ENCODE assay signal across 29 cellular contexts in genomic region chr7:28417321-28417940, GRCh38. TPM values are rescaled to one million over a fixed set of nuclear protein-coding genes. Genes with fewer than 3 reads are reported as not detected.
"Had no signal": no experiment of that assay in that cellular context is flagged by ENCODE, and none has a peak within 500 bp of the region (broad histone marks: within the 10 kb centered on the region; RNA-seq: fewer than 3 reads in every experiment).

No MANE protein-coding gene starts in this region.

- H3K4me3 ChIP-seq: cardiac muscle cell, Peyer's patch had no signal

- H3K4me1 ChIP-seq: Peyer's patch had no signal

- H3K36me3 ChIP-seq: brain microvascular endothelial cell, cardiac muscle cell, Peyer's patch had no signal

- ATAC-seq: activated CD8-positive, alpha-beta T cell treated with anti-CD3 and anti-CD28 coated beads, Interleukin-2, amount 10 ng/mL, durations not matched to agents 7 days and 5 days; WTC11 had no signal

- H3K27ac ChIP-seq: brain microvascular endothelial cell, cardiac muscle cell, KMS-11, Peyer's patch, RWPE1 had no signal

- DNase-seq: activated CD4-positive, alpha-beta T cell treated with anti-CD3 and anti-CD28 coated beads for 48 hours; activated CD4-positive, alpha-beta T cell treated with anti-CD3 and anti-CD28 coated beads, Interleukin-2, amount 50 U/mL, for 4 hours; activated CD4-positive, CD25-positive, alpha-beta regulatory T cell treated with anti-CD3 and anti-CD28 coated beads, Interleukin-2, amount 50 U/mL, for 72 hours; activated CD8-positive, alpha-beta memory T cell treated with anti-CD3 and anti-CD28 coated beads, Interleukin-2, amount 50 U/mL, for 48 hours; activated CD8-positive, alpha-beta T cell treated with anti-CD3 and anti-CD28 coated beads, Interleukin-2, amount 10 ng/mL, durations not matched to agents 7 days and 5 days; activated naive CD4-positive, alpha-beta T cell; activated T-cell treated with anti-CD3 and anti-CD28 coated beads, Interleukin-2, amount 50 U/mL, for 1 hour; amygdala; brain microvascular endothelial cell; MV-4-11; NCI-H1092 treated with DMSO at 0.1 percent for 48 hours; NCI-H1417 treated with DMSO at 0.1 percent for 48 hours; NCI-H1694; NCI-H2029; NCI-H2107; NCI-H2171 treated with DMSO at 0.1 percent for 48 hours; NCI-H345; NCI-H510A; NCI-H526 treated with DMSO at 0.1 percent for 48 hours; NCI-H82; NK-92 treated with Interleukin-12 subunit alpha and Interleukin-12 subunit beta, amount 100 ng/mL, for 24 hours; OCI-M1; Peyer's patch; SHP77; T-helper 9 cell had no signal

- H3K9me3 ChIP-seq: Peyer's patch had no signal

- H3K9ac ChIP-seq: KMS-11 had no signal

- H3K27me3 ChIP-seq: brain microvascular endothelial cell, Peyer's patch had no signal

RNA-seq across cellular contexts. Expression of gene CREB5, which starts 5.1 kb away (rescaled TPM):
- total RNA-seq: activated CD8-positive, alpha-beta T cell treated with anti-CD3 and anti-CD28 coated beads, Interleukin-2, amount 10 ng/mL, durations not matched to agents 7 days and 5 days had no signal
